3 cellular contexts compared by ENCODE assay signal in the genomic region with DNA sequence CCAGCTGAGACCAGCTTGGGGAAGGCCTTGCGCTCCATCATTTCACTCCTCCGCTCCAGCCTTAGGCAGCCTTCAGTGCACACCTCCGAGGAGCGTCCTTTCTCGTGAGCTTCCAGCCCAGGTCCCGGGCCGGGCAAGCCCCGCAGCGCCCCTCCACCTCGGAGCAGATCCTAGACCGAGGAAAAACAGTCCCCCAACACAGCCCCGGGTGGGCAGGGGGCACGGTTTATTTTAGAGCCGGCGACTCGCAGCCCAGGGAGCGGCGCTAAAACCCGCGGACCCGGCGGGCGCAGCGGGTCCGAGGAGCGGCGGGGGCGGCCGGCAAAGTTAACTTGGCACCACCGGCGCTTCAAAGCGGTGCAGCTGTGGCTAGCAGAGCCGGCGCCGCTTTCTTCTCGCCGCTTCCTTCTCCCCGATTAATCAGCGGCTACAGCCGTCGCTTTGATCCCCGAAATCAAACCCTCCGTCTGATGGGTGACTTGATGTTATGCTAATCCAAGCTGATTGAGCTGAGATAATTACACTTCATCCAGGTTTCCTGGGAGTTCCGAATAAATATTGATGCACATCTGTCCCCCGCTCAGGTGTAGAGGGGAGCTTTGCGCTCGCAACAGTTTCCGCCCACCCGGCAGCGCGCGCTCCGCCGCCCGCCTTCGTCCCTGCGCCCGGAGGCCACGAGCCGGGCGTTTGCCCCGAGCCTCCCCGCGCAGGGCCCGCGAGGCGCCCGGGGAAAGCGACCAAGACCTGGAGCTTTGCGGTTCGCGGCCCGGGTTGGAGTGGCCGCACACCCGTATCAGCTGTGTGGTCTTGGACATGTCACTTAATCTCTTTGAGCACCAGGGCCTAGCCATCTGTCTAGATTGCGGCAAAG.
TF ChIP-seq lines count a peak whose summit lies in the region.

No MANE protein-coding gene starts in this region.

TF ChIP-seq in GM12891, 5 proteins besides CTCF, POLR2A, EP300 and RAD21:
- TF ChIP-seq SPI1 (IDR thresholded peaks at IDR 0.05; ENCODE audit: low read depth, low read length) (no peak), POU2F2 (IDR thresholded peaks at IDR 0.05; ENCODE audit: low read depth, low read length) (no peak), PAX5 (IDR thresholded peaks at IDR 0.05; ENCODE audit: insufficient read depth, low read length, severe bottlenecking) (no peak), TAF1 (IDR thresholded peaks at IDR 0.05; ENCODE audit: low read depth, low read length) (no peak), POLR2AphosphoS5 (IDR thresholded peaks at IDR 0.05; ENCODE audit: low read depth, low read length) (no peak)

TF ChIP-seq in IMR-90, 13 proteins besides CTCF, POLR2A, EP300 and RAD21:
- no peak for TF ChIP-seq RCOR1 (IDR thresholded peaks at IDR 0.05; ENCODE audit: insufficient replicate concordance, low read length)
- no peak for TF ChIP-seq MXI1 (IDR thresholded peaks at IDR 0.05; ENCODE audit: borderline replicate concordance, low read depth, low read length)
- TF ChIP-seq CEBPB (IDR thresholded peaks at IDR 0.05; ENCODE audit: low read depth, low read length) = no peak
- TF ChIP-seq MAZ (IDR thresholded peaks at IDR 0.05; ENCODE audit: borderline replicate concordance, low read depth, low read length) = no peak
- TF ChIP-seq FOS (IDR thresholded peaks at IDR 0.05; ENCODE audit: low read depth, low read length) = no peak
- no peak for TF ChIP-seq CHD1 (IDR thresholded peaks at IDR 0.05; ENCODE audit: low read depth, low read length)
- TF ChIP-seq, protein P1, sequence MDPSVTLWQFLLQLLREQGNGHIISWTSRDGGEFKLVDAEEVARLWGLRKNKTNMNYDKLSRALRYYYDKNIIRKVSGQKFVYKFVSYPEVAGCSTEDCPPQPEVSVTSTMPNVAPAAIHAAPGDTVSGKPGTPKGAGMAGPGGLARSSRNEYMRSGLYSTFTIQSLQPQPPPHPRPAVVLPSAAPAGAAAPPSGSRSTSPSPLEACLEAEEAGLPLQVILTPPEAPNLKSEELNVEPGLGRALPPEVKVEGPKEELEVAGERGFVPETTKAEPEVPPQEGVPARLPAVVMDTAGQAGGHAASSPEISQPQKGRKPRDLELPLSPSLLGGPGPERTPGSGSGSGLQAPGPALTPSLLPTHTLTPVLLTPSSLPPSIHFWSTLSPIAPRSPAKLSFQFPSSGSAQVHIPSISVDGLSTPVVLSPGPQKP (IDR thresholded peaks at IDR 0.05; ENCODE audit: borderline replicate concordance, low read depth, low read length) = no peak

TF ChIP-seq in endothelial cell of umbilical vein, 7 proteins besides CTCF, POLR2A, EP300 and RAD21:
- TF ChIP-seq EZH2 (IDR thresholded peaks at IDR 0.05; ENCODE audit: borderline replicate concordance, low read depth, low read length, severe bottlenecking) (peak; percentile 95), GATA2 (IDR thresholded peaks at IDR 0.05; ENCODE audit: insufficient read depth, insufficient read length, low read depth, low read length) (no peak), JUN (IDR thresholded peaks at IDR 0.05; ENCODE audit: borderline replicate concordance, insufficient read depth, insufficient read length, low read depth) (no peak), POLR2AphosphoS5 (IDR thresholded peaks at IDR 0.05; ENCODE audit: insufficient read depth, low read depth, low read length) (no peak), FOS (IDR thresholded peaks at IDR 0.05; ENCODE audit: borderline replicate concordance, insufficient read depth, low read length) (no peak)
- TF ChIP-seq, protein P2, sequence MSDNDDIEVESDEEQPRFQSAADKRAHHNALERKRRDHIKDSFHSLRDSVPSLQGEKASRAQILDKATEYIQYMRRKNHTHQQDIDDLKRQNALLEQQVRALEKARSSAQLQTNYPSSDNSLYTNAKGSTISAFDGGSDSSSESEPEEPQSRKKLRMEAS (IDR thresholded peaks at IDR 0.05; ENCODE audit: insufficient read depth, insufficient read length) = no peak
TF ChIP-seq in endothelial cell of umbilical vein: peak in this region for 1.
